In the genomic region with DNA sequence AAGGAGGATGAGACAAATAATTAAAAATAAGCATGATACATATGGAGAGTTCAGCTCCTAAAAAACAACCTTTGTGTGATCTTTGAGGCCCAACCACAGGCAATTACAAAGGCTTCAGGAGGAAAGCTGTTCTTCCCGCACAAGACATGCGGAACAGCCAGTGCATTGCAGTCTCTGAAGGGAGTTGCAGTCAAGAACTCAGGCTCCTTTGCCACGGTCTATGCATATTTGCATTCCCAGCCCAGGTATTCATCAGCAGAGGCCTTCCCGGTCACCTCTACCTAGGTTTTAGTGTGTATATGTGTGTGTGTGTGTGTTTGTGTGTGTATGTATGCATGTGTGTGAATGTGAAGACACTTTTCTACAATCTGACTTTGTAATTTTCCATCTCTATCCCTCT, we compare ENCODE assay signal across 21 cellular contexts.
"Had no signal": no experiment of that assay in that cellular context is flagged by ENCODE, and none has a peak within 500 bp of the region (broad histone marks: within the 10 kb centered on the region; RNA-seq: fewer than 3 reads in every experiment).

No MANE protein-coding gene starts in this region.

- FAIRE-seq: islet of Langerhans had no signal

- DNase-seq: head of caudate nucleus; hippocampal formation; immature natural killer cell; left ventricle myocardium inferior; mesendoderm; naive B cell; natural killer cell; ovary; right lobe of liver; stimulated activated CD4-positive, alpha-beta T cell treated with anti-CD3 and anti-CD28 coated beads, Interleukin-1b, Interleukin-23, amount 100 ng/mL, for 48 hours; stimulated activated CD4-positive, alpha-beta T cell treated with anti-CD3 and anti-CD28 coated beads, Interleukin-4, amount 100 ng/mL, for 24 hours; stimulated activated naive CD4-positive, alpha-beta T cell; substantia nigra had no signal

- H3K9me3 ChIP-seq: neutrophil, ovary, right atrium auricular region, right lobe of liver, tibial nerve, vagina had no signal

- H3K4me2 ChIP-seq: smooth muscle cell had no signal

- H3K36me3 ChIP-seq: left ventricle myocardium inferior, neutrophil, ovary, right atrium auricular region, right lobe of liver, tibial nerve, vagina had no signal

- H3K27me3 ChIP-seq: neutrophil, ovary, right atrium auricular region, right lobe of liver, tibial nerve, vagina had no signal

- H3K27ac ChIP-seq: left ventricle myocardium inferior, neutrophil, ovary, right atrium auricular region, right lobe of liver, tibial nerve, vagina had no signal

- H3K4me1 ChIP-seq: left ventricle myocardium inferior, right atrium auricular region, right lobe of liver, tibial nerve, vagina had no signal

- H3K4me3 ChIP-seq: left ventricle myocardium inferior, lung, ovary, right atrium auricular region, right lobe of liver, smooth muscle cell, tibial nerve, vagina had no signal

- ATAC-seq: natural killer cell; right lobe of liver; stimulated activated effector memory CD8-positive, alpha-beta T cell treated with anti-CD3 and anti-CD28 coated beads, Interleukin-12 subunit alpha, Interleukin-12 subunit beta, amount 100 ng/mL, for 72 hours had no signal
